14 cellular contexts compared by ENCODE assay signal in genomic region chr1:235013512-235013911, GRCh38.
DNase-seq lines count a peak whose midpoint lies in the region; ATAC-seq and TF ChIP-seq lines count a peak whose summit lies in the region.
"Had no signal": no experiment of that assay in that cellular context is flagged by ENCODE, and none has a peak within 500 bp of the region (broad histone marks: within the 10 kb centered on the region; RNA-seq: fewer than 3 reads in every experiment).

No MANE protein-coding gene starts in this region.

- H3K27me3 Mint-ChIP-seq in activated B cell treated with CpG ODN at 0.5 μM for 24 hours (no peaks in the 10 kb centered on the region), type B pancreatic cell (no peaks in the 10 kb centered on the region), Caco-2 (ENCODE audit: insufficient read depth, unreplicated experiment) (no peaks in the 10 kb centered on the region)

- CTCF ChIA-PET in activated B cell treated with CpG ODN at 0.5 μM for 24 hours (lab: Charles Lee), result interaction anchor here (0.7 kb wide), 1 partner anchor 34 kb away, joined by 3 read pairs; no protein-coding TSS in a partner anchor
- CTCF ChIA-PET in Caco-2 (lab: Charles Lee), result no interaction called here

- H3K9me3 ChIP-seq in Caco-2, result no peaks in the 10 kb centered on the region
- H3K9me3 ChIP-seq: vagina had no signal

- H3K36me3 ChIP-seq in Caco-2 (ENCODE audit: control insufficient read depth, insufficient read depth, low read length), result no peaks in the 10 kb centered on the region
- H3K36me3 ChIP-seq: SJSA1, vagina had no signal

- no peaks in the 10 kb centered on the region for H3K9me3 Mint-ChIP-seq in activated B cell treated with CpG ODN at 0.5 μM for 24 hours
- peaks cover 12% of the 10 kb centered on the region for H3K9me3 Mint-ChIP-seq in type B pancreatic cell
- no peaks in the 10 kb centered on the region for H3K9me3 Mint-ChIP-seq in Caco-2 (ENCODE audit: unreplicated experiment)

- TF ChIP-seq CTCF in activated B cell treated with CpG ODN at 0.5 μM for 24 hours (IDR thresholded peaks at IDR 0.05) (no peak), lower leg skin (IDR thresholded peaks at IDR 0.05) (no peak), type B pancreatic cell (conservative IDR thresholded peaks at IDR 0.05) (no peak), Caco-2 (IDR thresholded peaks at IDR 0.05; ENCODE audit: insufficient read depth in 1 of 2, low read depth in 1 of 2, low read length in 1 of 2, severe bottlenecking in 1 of 2, unreplicated experiment in 1 of 2) (no peak)

- intact Hi-C loops in activated B cell treated with CpG ODN at 0.5 μM for 24 hours (cut with micrococcal nuclease) (no loop called here), lower leg skin (cut with DNase I; ENCODE audit: low total_unique reads) (no loop called here), Caco-2 (cut with micrococcal nuclease; ENCODE audit: unreplicated experiment) (no loop called here)

- peak; percentile 52 for DNase-seq in activated CD8-positive, alpha-beta memory T cell treated with anti-CD3 and anti-CD28 coated beads, Interleukin-2, amount 50 U/mL, for 48 hours
- DNase-seq in activated CD8-positive, alpha-beta memory T cell treated with anti-CD3 and anti-CD28 coated beads for 24 hours, result no peak
- DNase-seq in activated B cell treated with CpG ODN at 0.5 μM for 24 hours, result no peak
- peak; percentile 41 to 84 for DNase-seq in lower leg skin (ENCODE audit: low spot score in 2 of 2)
- DNase-seq in stimulated activated naive CD8-positive, alpha-beta T cell treated with anti-CD3 and anti-CD28 coated beads, Interleukin-15, Interleukin-2, amounts not matched to agents 100 U/mL and 50 U/mL, for 24 hours, result peak; percentile 10
- DNase-seq in NCI-H1105 (lab: John Stamatoyannopoulos, UW), result no peak
- DNase-seq in type B pancreatic cell (ENCODE audit: extremely low spot score, unreplicated experiment), result no peak
- DNase-seq in Caco-2, result no peak
- DNase-seq: dermis blood vessel endothelial cell, NCI-H2029, NCI-H82, small intestine had no signal

- H3K4me3 ChIP-seq in lower leg skin (ENCODE audit: low read depth, poor library complexity, severe bottlenecking) (no peak overlapping the region), Caco-2 (ENCODE audit: low read depth, low read length) (no peak overlapping the region)
- H3K4me3 ChIP-seq: SJSA1, vagina had no signal

- H3K36me3 Mint-ChIP-seq in activated B cell treated with CpG ODN at 0.5 μM for 24 hours (ENCODE audit: low read depth) (no peaks in the 10 kb centered on the region), type B pancreatic cell (no peaks in the 10 kb centered on the region), Caco-2 (ENCODE audit: insufficient read depth, unreplicated experiment) (no peaks in the 10 kb centered on the region)

- H3K4me1 ChIP-seq in Caco-2, result peaks cover 7% of the 10 kb centered on the region

- POLR2A ChIA-PET in activated B cell treated with CpG ODN at 0.5 μM for 24 hours (lab: Charles Lee), result interaction anchor here (0.8 to 6.6 kb wide), 5 partner anchors 21 to 404 kb away, joined by 3 to 142 read pairs (median 4); partner anchors contain the start of gene IRF2BP2
- POLR2A ChIA-PET in Caco-2 (lab: Charles Lee), result no interaction called here

- TF ChIP-seq POLR2A in lower leg skin (IDR thresholded peaks at IDR 0.05), result no peak

- WGBS in lower leg skin, 2 donors, result 88 to 90% methylated on average over 3 of the region's 3 CpGs

- H3K4me1 Mint-ChIP-seq in activated B cell treated with CpG ODN at 0.5 μM for 24 hours (peaks cover 97% of the 10 kb centered on the region), type B pancreatic cell (ENCODE audit: unreplicated experiment) (peaks cover 16% of the 10 kb centered on the region), Caco-2 (ENCODE audit: low read depth, unreplicated experiment) (peaks cover 16% of the 10 kb centered on the region)

- H3K4me3 Mint-ChIP-seq in activated B cell treated with CpG ODN at 0.5 μM for 24 hours (no peak overlapping the region), type B pancreatic cell (no peak overlapping the region), Caco-2 (ENCODE audit: unreplicated experiment) (no peak overlapping the region)

- peak overlapping the region; percentile 99 for H3K27ac Mint-ChIP-seq in activated B cell treated with CpG ODN at 0.5 μM for 24 hours
- H3K27ac Mint-ChIP-seq in type B pancreatic cell, result no peak overlapping the region
- no peak overlapping the region for H3K27ac Mint-ChIP-seq in Caco-2 (ENCODE audit: unreplicated experiment)

- no peaks in the 10 kb centered on the region for H3K27me3 ChIP-seq in Caco-2 (replicated peaks; ENCODE audit: control insufficient read depth, insufficient read depth, low read length)
- H3K27me3 ChIP-seq: SJSA1, vagina had no signal

- BruUV-seq in Caco-2 (replicated peaks; lab: Mats Ljungman, UMichigan), result no TSS peak

- no peak for ATAC-seq in activated B cell treated with CpG ODN at 0.5 μM for 24 hours (ENCODE audit: low read depth)
- no peak for ATAC-seq in stimulated activated naive CD8-positive, alpha-beta T cell treated with anti-CD3 and anti-CD28 coated beads, Interleukin-15, Interleukin-2, amounts not matched to agents 100 U/mL and 50 U/mL, for 24 hours

Comparison
In these comparisons a context has a peak if more than half of its experiments do, and no peak if none do; other contexts are left out.
1. DNase-seq: peak in activated CD8-positive, alpha-beta memory T cell treated with anti-CD3 and anti-CD28 coated beads, Interleukin-2, amount 50 U/mL, for 48 hours (single experiment), lower leg skin (2 of 2) and stimulated activated naive CD8-positive, alpha-beta T cell treated with anti-CD3 and anti-CD28 coated beads, Interleukin-15, Interleukin-2, amounts not matched to agents 100 U/mL and 50 U/mL, for 24 hours (single experiment); none in activated CD8-positive, alpha-beta memory T cell treated with anti-CD3 and anti-CD28 coated beads for 24 hours (single experiment), activated B cell treated with CpG ODN at 0.5 μM for 24 hours (single experiment), NCI-H1105 (single experiment), type B pancreatic cell (single experiment) and Caco-2 (0 of 2).